In genomic region chrX:110210417-110211139, GRCh38 we compare ENCODE assay signal across 11 cellular contexts.
DNase-seq lines count a peak whose midpoint lies in the region; ATAC-seq and TF ChIP-seq lines count a peak whose summit lies in the region.
"Had no signal": no experiment of that assay in that cellular context is flagged by ENCODE, and none has a peak within 500 bp of the region (broad histone marks: within the 10 kb centered on the region; RNA-seq: fewer than 3 reads in every experiment).

No MANE protein-coding gene starts in this region.

- dilution Hi-C loops in mammary epithelial cell (cut with HindIII; ENCODE audit: low sequenced_read_pairs) = no loop called here

- H3K36me3 ChIP-seq in HEK293 (ENCODE audit: control insufficient read depth in 2 of 2, insufficient read depth in 1 of 2, low read length in 2 of 2) (no peaks in the 10 kb centered on the region), mammary epithelial cell (ENCODE audit: insufficient read depth, low read length) (no peaks in the 10 kb centered on the region), gastrocnemius medialis (no peaks in the 10 kb centered on the region)
- H3K36me3 ChIP-seq: heart right ventricle had no signal

- H3K27me3 ChIP-seq in mammary epithelial cell (ENCODE audit: insufficient read depth, low read length) (no peaks in the 10 kb centered on the region), gastrocnemius medialis (no peaks in the 10 kb centered on the region)

- 14% methylated on average over 5 of the region's 5 CpGs for WGBS in mammary epithelial cell (ENCODE audit: low coverage, missing lambda C conversion rate)

- H3K4me2 ChIP-seq in mammary epithelial cell (ENCODE audit: insufficient read depth, low read depth, low read length) = peak overlapping the region; percentile 23

- H3K9me3 ChIP-seq in HEK293 (ENCODE audit: control insufficient read depth, insufficient read depth, low read depth, low read length) = no peaks in the 10 kb centered on the region
- H3K9me3 ChIP-seq in mammary epithelial cell (replicated peaks; ENCODE audit: insufficient read depth, low read length) = no peaks in the 10 kb centered on the region
- H3K9me3 ChIP-seq in gastrocnemius medialis = no peaks in the 10 kb centered on the region
- H3K9me3 ChIP-seq: heart right ventricle had no signal

- peak overlapping the region; percentile 6 for H3K4me3 Mint-ChIP-seq in osteocyte (ENCODE audit: unreplicated experiment)
- H3K4me3 Mint-ChIP-seq: activated CD4-positive, alpha-beta T cell treated with anti-CD3 and anti-CD28 coated beads, Interleukin-2, amount 10 ng/mL, durations not matched to agents 7 days and 5 days had no signal

- CTCF ChIA-PET in HEK293 (lab: Yijun Ruan, JAX) = interaction anchor here (0.6 to 2.5 kb wide), 7 partner anchors 12 to 1836 kb away, joined by 3 to 6 read pairs (median 3); no protein-coding TSS in a partner anchor
- CTCF ChIA-PET in mammary epithelial cell (lab: Charles Lee; ENCODE audit: low non-redundant PET) = interaction anchor here (0.5 kb wide), 1 partner anchor 106 kb away, joined by 16 read pairs; no protein-coding TSS in a partner anchor

- H3K4me1 ChIP-seq in HEK293 (ENCODE audit: control insufficient read depth, insufficient read depth, low read length) = no peaks in the 10 kb centered on the region; the same call in 1 of the 2 replicates
- H3K4me1 ChIP-seq in mammary epithelial cell (ENCODE audit: insufficient read depth, low read length) = peaks cover 33% of the 10 kb centered on the region
- no peaks in the 10 kb centered on the region for H3K4me1 ChIP-seq in gastrocnemius medialis
- H3K4me1 ChIP-seq: heart right ventricle had no signal

- ATAC-seq in GM21526 (IDR thresholded peaks at IDR 0.05; ENCODE audit: low FRiP score, unreplicated experiment) (no peak), gastrocnemius medialis (no peak)
- ATAC-seq: heart right ventricle had no signal

- peak overlapping the region; percentile 39 for H3K9ac ChIP-seq in mammary epithelial cell (ENCODE audit: insufficient read depth, low read length)

- TF ChIP-seq POLR2A in gastrocnemius medialis (IDR thresholded peaks at IDR 0.05) = no peak

- peaks cover 5% of the 10 kb centered on the region for H3K79me2 ChIP-seq in mammary epithelial cell (ENCODE audit: insufficient read depth, low read length)

- H3K27ac ChIP-seq in HEK293 (ENCODE audit: extremely low read depth, low read depth, low read length) = no peak overlapping the region
- H3K27ac ChIP-seq in mammary epithelial cell (ENCODE audit: insufficient read depth, low read depth, low read length) = peak overlapping the region; percentile 84
- H3K27ac ChIP-seq in gastrocnemius medialis = no peak overlapping the region
- H3K27ac ChIP-seq: heart right ventricle had no signal

- POLR2A ChIA-PET in HEK293 (lab: Yijun Ruan, JAX) = interaction anchor here (0.5 to 0.6 kb wide), 2 partner anchors 22 to 59 kb away, joined by 3 read pairs; no protein-coding TSS in a partner anchor

- no peak overlapping the region for H3K4me3 ChIP-seq in HEK293 (ENCODE audit: low read depth, low read length)
- no peak overlapping the region for H3K4me3 ChIP-seq in mammary epithelial cell (replicated peaks in 1 of 3; ENCODE audit: insufficient read depth in 1 of 3, low read depth in 2 of 3, low read length in 3 of 3)
- no peak overlapping the region for H3K4me3 ChIP-seq in gastrocnemius medialis
- H3K4me3 ChIP-seq: heart right ventricle had no signal

- in situ Hi-C loops in mammary epithelial cell (cut with MboI; ENCODE audit: low sequenced_read_pairs in 2 of 2) (no loop called here), gastrocnemius medialis (cut with MboI; ENCODE audit: low sequenced_read_pairs in 4 of 4) (no loop called here)

- DNase-seq in NCI-H345 (lab: John Stamatoyannopoulos, UW) = peak; percentile 22
- peak; percentile 84 for DNase-seq in mammary epithelial cell
- no peak for DNase-seq in osteocyte (ENCODE audit: extremely low spot score, unreplicated experiment)
- no peak for DNase-seq in activated gamma-delta T cell (lab: John Stamatoyannopoulos, UW)
- no peak for DNase-seq in gastrocnemius medialis
- DNase-seq in inferior parietal cortex (ENCODE audit: extremely low spot score) = no peak
- DNase-seq: activated CD4-positive, alpha-beta T cell treated with anti-CD3 and anti-CD28 coated beads, Interleukin-2, amount 10 ng/mL, durations not matched to agents 7 days and 5 days; heart right ventricle; nucleus accumbens had no signal

- intact Hi-C loops in mammary epithelial cell (cut with micrococcal nuclease) = loop anchor here (2.0 to 5.0 kb wide), 2 partner anchors 48 to 108 kb away; partner anchors contain the start of gene AMMECR1
- intact Hi-C loops in gastrocnemius medialis (cut with DNase I; ENCODE audit: low total_unique reads) = no loop called here

- no peak overlapping the region for H2AFZ ChIP-seq in mammary epithelial cell (ENCODE audit: low read depth, low read length)

- TSS peak; percentile 55 for BruUV-seq in mammary epithelial cell (replicated peaks; lab: Mats Ljungman, UMichigan)

- peak overlapping the region; percentile 74 for H3K27ac Mint-ChIP-seq in osteocyte (ENCODE audit: unreplicated experiment)
- H3K27ac Mint-ChIP-seq: activated CD4-positive, alpha-beta T cell treated with anti-CD3 and anti-CD28 coated beads, Interleukin-2, amount 10 ng/mL, durations not matched to agents 7 days and 5 days had no signal

- H3K9me3 Mint-ChIP-seq in osteocyte (ENCODE audit: unreplicated experiment) = no peaks in the 10 kb centered on the region
- H3K9me3 Mint-ChIP-seq: activated CD4-positive, alpha-beta T cell treated with anti-CD3 and anti-CD28 coated beads, Interleukin-2, amount 10 ng/mL, durations not matched to agents 7 days and 5 days had no signal

- no peak for TF ChIP-seq CTCF in HEK293 (tag by site-specific recombination; IDR thresholded peaks at IDR 0.05)
- TF ChIP-seq CTCF in mammary epithelial cell (conservative IDR thresholded peaks at IDR 0.05 in 1 of 2, IDR thresholded peaks at IDR 0.05 in 1 of 2; ENCODE audit: extremely low read depth in 1 of 2, insufficient read depth in 1 of 2, low read depth in 1 of 2, low read length in 2 of 2) = no peak
- no peak for TF ChIP-seq CTCF in osteocyte (IDR thresholded peaks at IDR 0.05)
- no peak for TF ChIP-seq CTCF in gastrocnemius medialis (IDR thresholded peaks at IDR 0.05 in 4 of 5, conservative IDR thresholded peaks at IDR 0.05 in 1 of 5)

- H3K36me3 Mint-ChIP-seq in osteocyte (ENCODE audit: unreplicated experiment) = peaks cover 4% of the 10 kb centered on the region

- peaks cover 24% of the 10 kb centered on the region for H3K4me1 Mint-ChIP-seq in osteocyte (ENCODE audit: unreplicated experiment)

- H3K27me3 Mint-ChIP-seq in osteocyte (ENCODE audit: unreplicated experiment) = no peaks in the 10 kb centered on the region
- H3K27me3 Mint-ChIP-seq: activated CD4-positive, alpha-beta T cell treated with anti-CD3 and anti-CD28 coated beads, Interleukin-2, amount 10 ng/mL, durations not matched to agents 7 days and 5 days had no signal

- H4K20me1 ChIP-seq in mammary epithelial cell (ENCODE audit: insufficient read depth, low read length) = no peaks in the 10 kb centered on the region

TF ChIP-seq in HEK293, 187 proteins besides CTCF, POLR2A, EP300 and RAD21:
- no peak for TF ChIP-seq ZBTB10 (tag by site-specific recombination; IDR thresholded peaks at IDR 0.05)
- TF ChIP-seq PRDM6 (tag by site-specific recombination; IDR thresholded peaks at IDR 0.05) = peak; percentile 55; the same call in 1 of the 2 replicates
- peak; percentile 94 for TF ChIP-seq SP7 (tag by site-specific recombination; IDR thresholded peaks at IDR 0.05)

Comparison
In these comparisons a context has a peak if more than half of its experiments do, and no peak if none do; other contexts are left out.
1. DNase-seq: peak in NCI-H345 (single experiment) and mammary epithelial cell (single experiment); none in osteocyte (single experiment), activated gamma-delta T cell (single experiment), gastrocnemius medialis (0 of 2) and inferior parietal cortex (single experiment).